1 cellular context compared by ENCODE assay signal in the genomic region with DNA sequence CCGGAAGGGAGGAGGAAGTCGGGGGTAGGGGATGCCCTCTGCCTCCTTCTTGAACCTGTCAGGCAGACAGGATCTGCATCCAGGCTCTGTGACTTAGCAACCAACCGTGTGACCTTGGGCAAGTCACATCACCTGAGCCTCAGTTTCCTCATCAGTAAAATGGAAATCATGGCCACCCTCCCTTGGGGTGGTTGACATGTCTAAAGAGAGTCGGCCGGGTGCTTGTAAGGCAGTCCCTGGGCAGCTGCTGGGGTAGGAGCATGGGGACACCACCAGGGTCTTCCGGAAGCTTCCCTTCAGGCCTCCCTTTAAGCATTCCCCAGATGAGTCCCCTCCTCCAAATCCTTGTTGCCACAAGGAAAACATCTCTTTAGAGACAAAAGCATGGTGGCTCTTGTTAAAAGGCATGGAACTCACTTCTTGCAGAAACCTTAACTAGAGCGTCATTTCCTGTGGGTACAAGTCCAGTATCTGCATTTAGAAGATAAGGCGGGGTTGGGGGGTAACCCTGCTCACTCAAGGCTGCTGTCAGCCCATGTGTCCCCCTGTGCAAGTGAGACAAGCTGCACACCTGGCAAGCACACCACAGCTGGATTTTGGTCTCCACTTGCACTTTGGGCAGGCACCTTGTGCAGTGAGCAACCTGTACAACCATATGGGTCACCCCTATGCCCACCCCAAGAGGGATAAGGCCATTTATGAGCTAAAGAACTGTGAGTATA.
TF ChIP-seq lines count a peak whose summit lies in the region.

No MANE protein-coding gene starts in this region.

TF ChIP-seq in K562, 482 proteins besides CTCF, POLR2A, EP300 and RAD21 (continued from another document and continues in another):
- TF ChIP-seq, protein P1, sequence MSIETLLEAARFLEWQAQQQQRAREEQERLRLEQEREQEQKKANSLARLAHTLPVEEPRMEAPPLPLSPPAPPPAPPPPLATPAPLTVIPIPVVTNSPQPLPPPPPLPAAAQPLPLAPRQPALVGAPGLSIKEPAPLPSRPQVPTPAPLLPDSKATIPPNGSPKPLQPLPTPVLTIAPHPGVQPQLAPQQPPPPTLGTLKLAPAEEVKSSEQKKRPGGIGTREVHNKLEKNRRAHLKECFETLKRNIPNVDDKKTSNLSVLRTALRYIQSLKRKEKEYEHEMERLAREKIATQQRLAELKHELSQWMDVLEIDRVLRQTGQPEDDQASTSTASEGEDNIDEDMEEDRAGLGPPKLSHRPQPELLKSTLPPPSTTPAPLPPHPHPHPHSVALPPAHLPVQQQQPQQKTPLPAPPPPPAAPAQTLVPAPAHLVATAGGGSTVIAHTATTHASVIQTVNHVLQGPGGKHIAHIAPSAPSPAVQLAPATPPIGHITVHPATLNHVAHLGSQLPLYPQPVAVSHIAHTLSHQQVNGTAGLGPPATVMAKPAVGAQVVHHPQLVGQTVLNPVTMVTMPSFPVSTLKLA (conservative IDR thresholded peaks at IDR 0.05) = peak in 1 of 2 experiments; percentile 66; a peak in 3 of 4 replicates
- TF ChIP-seq CHD1 (IDR thresholded peaks at IDR 0.05; ENCODE audit: low read length) (no peak), ZNF589 (CRISPR knock-in tag; IDR thresholded peaks at IDR 0.05; ENCODE audit: low read depth) (peak; percentile 87), CBFB (CRISPR knock-in tag; IDR thresholded peaks at IDR 0.05) (peak; percentile 35; the same call in 1 of the 2 replicates), BCOR (IDR thresholded peaks at IDR 0.05) (peak; percentile 52; the same call in 1 of the 2 replicates), STAG1 (CRISPR knock-in tag; IDR thresholded peaks at IDR 0.05; ENCODE audit: borderline replicate concordance) (no peak), XRCC5 (IDR thresholded peaks at IDR 0.05; ENCODE audit: low read depth, low read length) (no peak), ZKSCAN3 (CRISPR knock-in tag; IDR thresholded peaks at IDR 0.05) (no peak), CXXC5 (CRISPR knock-in tag; IDR thresholded peaks at IDR 0.05) (peak; percentile 41; the same call in 1 of the 2 replicates), TCF7L2 (IDR thresholded peaks at IDR 0.05; ENCODE audit: low read depth, low read length) (no peak), SMARCE1 (IDR thresholded peaks at IDR 0.05) (peak; percentile 72; the same call in 1 of the 2 replicates), SIN3A (IDR thresholded peaks at IDR 0.05; ENCODE audit: borderline replicate concordance in 2 of 2, control insufficient read depth in 1 of 2, low read depth in 2 of 2, low read length in 2 of 2) (no peak), PHB (CRISPR knock-in tag; IDR thresholded peaks at IDR 0.05) (no peak), SNIP1 (IDR thresholded peaks at IDR 0.05; ENCODE audit: low read depth) (no peak), HNRNPUL1 (IDR thresholded peaks at IDR 0.05; ENCODE audit: low read length) (no peak), TAF7 (tag; IDR thresholded peaks at IDR 0.05) (no peak), CEBPB (tag; IDR thresholded peaks at IDR 0.05) (no peak), ETV1 (tag; conservative IDR thresholded peaks at IDR 0.05; ENCODE audit: low read depth) (0 out of 2 replicates have a peak, but pooled peaks have one; percentile 33), CC2D1A (IDR thresholded peaks at IDR 0.05) (peak; percentile 24; the same call in 1 of the 2 replicates), HOXB6 (CRISPR knock-in tag; IDR thresholded peaks at IDR 0.05; ENCODE audit: borderline replicate concordance) (no peak), GATAD2A (IDR thresholded peaks at IDR 0.05) (peak; percentile 40), NELFE (IDR thresholded peaks at IDR 0.05; ENCODE audit: insufficient read depth, insufficient read length) (no peak), NFIC (IDR thresholded peaks at IDR 0.05) (peak; percentile 88), ZKSCAN1 (IDR thresholded peaks at IDR 0.05; ENCODE audit: low read depth, low read length) (peak; percentile 44; the same call in 1 of the 2 replicates), JUND (IDR thresholded peaks at IDR 0.05; ENCODE audit: borderline replicate concordance, low read depth, low read length) (peak; percentile 40; the same call in 1 of the 2 replicates), JUND (tag; IDR thresholded peaks at IDR 0.05; ENCODE audit: borderline replicate concordance, low read depth, low read length) (peak; percentile 12; the same call in 1 of the 3 replicates), MXI1 (IDR thresholded peaks at IDR 0.05; ENCODE audit: low read depth, low read length) (0 out of 2 replicates have a peak, but pooled peaks have one; percentile 59), STAT5A (IDR thresholded peaks at IDR 0.05; ENCODE audit: borderline replicate concordance, low read length) (peak; percentile 85), KLF16 (IDR thresholded peaks at IDR 0.05) (peak; percentile 94), SMARCA4 (IDR thresholded peaks at IDR 0.05) (peak; percentile 82), PML (IDR thresholded peaks at IDR 0.05; ENCODE audit: low read length) (peak; percentile 73), FOXA1 (IDR thresholded peaks at IDR 0.05; ENCODE audit: borderline replicate concordance) (no peak), ZBTB7A (IDR thresholded peaks at IDR 0.05; ENCODE audit: borderline replicate concordance, control insufficient read depth, low read depth, low read length) (peak; percentile 80; the same call in 1 of the 2 replicates), HDAC2 (IDR thresholded peaks at IDR 0.05) (0 out of 2 replicates have a peak, but pooled peaks have one; percentile 46), RUNX1 (IDR thresholded peaks at IDR 0.05; ENCODE audit: low read depth) (no peak), ZNF75A (CRISPR knock-in tag; IDR thresholded peaks at IDR 0.05) (no peak), NCOA1 (IDR thresholded peaks at IDR 0.05; ENCODE audit: low read depth) (peak; percentile 38; the same call in 1 of the 2 replicates), CREM (IDR thresholded peaks at IDR 0.05; ENCODE audit: low read depth) (peak; percentile 83), ESRRA (IDR thresholded peaks at IDR 0.05; ENCODE audit: borderline replicate concordance, low read depth) (peak; percentile 59), GTF2A2 (tag; IDR thresholded peaks at IDR 0.05) (no peak), SIX5 (IDR thresholded peaks at IDR 0.05; ENCODE audit: borderline replicate concordance in 1 of 2, insufficient read depth in 1 of 2, low read depth in 1 of 2, low read length in 2 of 2) (no peak), KDM1A (IDR thresholded peaks at IDR 0.05) (0 out of 4 replicates have a peak, but pooled peaks of 1 of the 2 experiments have one; percentile 25), CTBP1 (IDR thresholded peaks at IDR 0.05; ENCODE audit: borderline replicate concordance) (0 out of 2 replicates have a peak, but pooled peaks have one; percentile 31), CBFA2T2 (conservative IDR thresholded peaks at IDR 0.05) (peak; percentile 97), ARID1B (IDR thresholded peaks at IDR 0.05) (peak; percentile 93)
- TF ChIP-seq, protein P2, sequence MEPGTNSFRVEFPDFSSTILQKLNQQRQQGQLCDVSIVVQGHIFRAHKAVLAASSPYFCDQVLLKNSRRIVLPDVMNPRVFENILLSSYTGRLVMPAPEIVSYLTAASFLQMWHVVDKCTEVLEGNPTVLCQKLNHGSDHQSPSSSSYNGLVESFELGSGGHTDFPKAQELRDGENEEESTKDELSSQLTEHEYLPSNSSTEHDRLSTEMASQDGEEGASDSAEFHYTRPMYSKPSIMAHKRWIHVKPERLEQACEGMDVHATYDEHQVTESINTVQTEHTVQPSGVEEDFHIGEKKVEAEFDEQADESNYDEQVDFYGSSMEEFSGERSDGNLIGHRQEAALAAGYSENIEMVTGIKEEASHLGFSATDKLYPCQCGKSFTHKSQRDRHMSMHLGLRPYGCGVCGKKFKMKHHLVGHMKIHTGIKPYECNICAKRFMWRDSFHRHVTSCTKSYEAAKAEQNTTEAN (CRISPR knock-in tag; IDR thresholded peaks at IDR 0.05) = no peak
- TF ChIP-seq, protein P3, sequence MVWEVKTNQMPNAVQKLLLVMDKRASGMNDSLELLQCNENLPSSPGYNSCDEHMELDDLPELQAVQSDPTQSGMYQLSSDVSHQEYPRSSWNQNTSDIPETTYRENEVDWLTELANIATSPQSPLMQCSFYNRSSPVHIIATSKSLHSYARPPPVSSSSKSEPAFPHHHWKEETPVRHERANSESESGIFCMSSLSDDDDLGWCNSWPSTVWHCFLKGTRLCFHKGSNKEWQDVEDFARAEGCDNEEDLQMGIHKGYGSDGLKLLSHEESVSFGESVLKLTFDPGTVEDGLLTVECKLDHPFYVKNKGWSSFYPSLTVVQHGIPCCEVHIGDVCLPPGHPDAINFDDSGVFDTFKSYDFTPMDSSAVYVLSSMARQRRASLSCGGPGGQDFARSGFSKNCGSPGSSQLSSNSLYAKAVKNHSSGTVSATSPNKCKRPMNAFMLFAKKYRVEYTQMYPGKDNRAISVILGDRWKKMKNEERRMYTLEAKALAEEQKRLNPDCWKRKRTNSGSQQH (CRISPR knock-in tag; IDR thresholded peaks at IDR 0.05) = no peak
- TF ChIP-seq, protein P4, sequence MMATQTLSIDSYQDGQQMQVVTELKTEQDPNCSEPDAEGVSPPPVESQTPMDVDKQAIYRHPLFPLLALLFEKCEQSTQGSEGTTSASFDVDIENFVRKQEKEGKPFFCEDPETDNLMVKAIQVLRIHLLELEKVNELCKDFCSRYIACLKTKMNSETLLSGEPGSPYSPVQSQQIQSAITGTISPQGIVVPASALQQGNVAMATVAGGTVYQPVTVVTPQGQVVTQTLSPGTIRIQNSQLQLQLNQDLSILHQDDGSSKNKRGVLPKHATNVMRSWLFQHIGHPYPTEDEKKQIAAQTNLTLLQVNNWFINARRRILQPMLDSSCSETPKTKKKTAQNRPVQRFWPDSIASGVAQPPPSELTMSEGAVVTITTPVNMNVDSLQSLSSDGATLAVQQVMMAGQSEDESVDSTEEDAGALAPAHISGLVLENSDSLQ (IDR thresholded peaks at IDR 0.05) = peak; percentile 44; the same call in 1 of the 2 replicates
- TF ChIP-seq, protein P5, sequence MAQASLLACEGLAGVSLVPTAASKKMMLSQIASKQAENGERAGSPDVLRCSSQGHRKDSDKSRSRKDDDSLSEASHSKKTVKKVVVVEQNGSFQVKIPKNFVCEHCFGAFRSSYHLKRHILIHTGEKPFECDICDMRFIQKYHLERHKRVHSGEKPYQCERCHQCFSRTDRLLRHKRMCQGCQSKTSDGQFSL (CRISPR knock-in tag; IDR thresholded peaks at IDR 0.05) = peak; percentile 54; the same call in 1 of the 2 replicates
- TF ChIP-seq, protein P5 (tag; IDR thresholded peaks at IDR 0.05) = no peak
- TF ChIP-seq, protein P6, sequence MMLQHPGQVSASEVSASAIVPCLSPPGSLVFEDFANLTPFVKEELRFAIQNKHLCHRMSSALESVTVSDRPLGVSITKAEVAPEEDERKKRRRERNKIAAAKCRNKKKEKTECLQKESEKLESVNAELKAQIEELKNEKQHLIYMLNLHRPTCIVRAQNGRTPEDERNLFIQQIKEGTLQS (IDR thresholded peaks at IDR 0.05) = peak; percentile 24; the same call in 1 of the 2 replicates
- TF ChIP-seq, protein P6 (CRISPR knock-in tag; conservative IDR thresholded peaks at IDR 0.05) = no peak
- TF ChIP-seq, protein P7, sequence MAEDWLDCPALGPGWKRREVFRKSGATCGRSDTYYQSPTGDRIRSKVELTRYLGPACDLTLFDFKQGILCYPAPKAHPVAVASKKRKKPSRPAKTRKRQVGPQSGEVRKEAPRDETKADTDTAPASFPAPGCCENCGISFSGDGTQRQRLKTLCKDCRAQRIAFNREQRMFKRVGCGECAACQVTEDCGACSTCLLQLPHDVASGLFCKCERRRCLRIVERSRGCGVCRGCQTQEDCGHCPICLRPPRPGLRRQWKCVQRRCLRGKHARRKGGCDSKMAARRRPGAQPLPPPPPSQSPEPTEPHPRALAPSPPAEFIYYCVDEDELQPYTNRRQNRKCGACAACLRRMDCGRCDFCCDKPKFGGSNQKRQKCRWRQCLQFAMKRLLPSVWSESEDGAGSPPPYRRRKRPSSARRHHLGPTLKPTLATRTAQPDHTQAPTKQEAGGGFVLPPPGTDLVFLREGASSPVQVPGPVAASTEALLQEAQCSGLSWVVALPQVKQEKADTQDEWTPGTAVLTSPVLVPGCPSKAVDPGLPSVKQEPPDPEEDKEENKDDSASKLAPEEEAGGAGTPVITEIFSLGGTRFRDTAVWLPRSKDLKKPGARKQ (CRISPR knock-in tag; IDR thresholded peaks at IDR 0.05) = no peak
- TF ChIP-seq, protein P8, sequence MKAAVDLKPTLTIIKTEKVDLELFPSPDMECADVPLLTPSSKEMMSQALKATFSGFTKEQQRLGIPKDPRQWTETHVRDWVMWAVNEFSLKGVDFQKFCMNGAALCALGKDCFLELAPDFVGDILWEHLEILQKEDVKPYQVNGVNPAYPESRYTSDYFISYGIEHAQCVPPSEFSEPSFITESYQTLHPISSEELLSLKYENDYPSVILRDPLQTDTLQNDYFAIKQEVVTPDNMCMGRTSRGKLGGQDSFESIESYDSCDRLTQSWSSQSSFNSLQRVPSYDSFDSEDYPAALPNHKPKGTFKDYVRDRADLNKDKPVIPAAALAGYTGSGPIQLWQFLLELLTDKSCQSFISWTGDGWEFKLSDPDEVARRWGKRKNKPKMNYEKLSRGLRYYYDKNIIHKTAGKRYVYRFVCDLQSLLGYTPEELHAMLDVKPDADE (conservative IDR thresholded peaks at IDR 0.05; ENCODE audit: control insufficient read depth, low read depth, low read length) = peak; percentile 94
- TF ChIP-seq, protein P9, sequence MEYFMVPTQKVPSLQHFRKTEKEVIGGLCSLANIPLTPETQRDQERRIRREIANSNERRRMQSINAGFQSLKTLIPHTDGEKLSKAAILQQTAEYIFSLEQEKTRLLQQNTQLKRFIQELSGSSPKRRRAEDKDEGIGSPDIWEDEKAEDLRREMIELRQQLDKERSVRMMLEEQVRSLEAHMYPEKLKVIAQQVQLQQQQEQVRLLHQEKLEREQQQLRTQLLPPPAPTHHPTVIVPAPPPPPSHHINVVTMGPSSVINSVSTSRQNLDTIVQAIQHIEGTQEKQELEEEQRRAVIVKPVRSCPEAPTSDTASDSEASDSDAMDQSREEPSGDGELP (CRISPR knock-in tag; IDR thresholded peaks at IDR 0.05; ENCODE audit: borderline replicate concordance) = peak; percentile 81
- TF ChIP-seq, protein P10, sequence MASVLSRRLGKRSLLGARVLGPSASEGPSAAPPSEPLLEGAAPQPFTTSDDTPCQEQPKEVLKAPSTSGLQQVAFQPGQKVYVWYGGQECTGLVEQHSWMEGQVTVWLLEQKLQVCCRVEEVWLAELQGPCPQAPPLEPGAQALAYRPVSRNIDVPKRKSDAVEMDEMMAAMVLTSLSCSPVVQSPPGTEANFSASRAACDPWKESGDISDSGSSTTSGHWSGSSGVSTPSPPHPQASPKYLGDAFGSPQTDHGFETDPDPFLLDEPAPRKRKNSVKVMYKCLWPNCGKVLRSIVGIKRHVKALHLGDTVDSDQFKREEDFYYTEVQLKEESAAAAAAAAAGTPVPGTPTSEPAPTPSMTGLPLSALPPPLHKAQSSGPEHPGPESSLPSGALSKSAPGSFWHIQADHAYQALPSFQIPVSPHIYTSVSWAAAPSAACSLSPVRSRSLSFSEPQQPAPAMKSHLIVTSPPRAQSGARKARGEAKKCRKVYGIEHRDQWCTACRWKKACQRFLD (CRISPR knock-in tag; IDR thresholded peaks at IDR 0.05) = peak; percentile 84; the same call in 1 of the 2 replicates
